27 cellular contexts compared by ENCODE assay signal in the genomic region with DNA sequence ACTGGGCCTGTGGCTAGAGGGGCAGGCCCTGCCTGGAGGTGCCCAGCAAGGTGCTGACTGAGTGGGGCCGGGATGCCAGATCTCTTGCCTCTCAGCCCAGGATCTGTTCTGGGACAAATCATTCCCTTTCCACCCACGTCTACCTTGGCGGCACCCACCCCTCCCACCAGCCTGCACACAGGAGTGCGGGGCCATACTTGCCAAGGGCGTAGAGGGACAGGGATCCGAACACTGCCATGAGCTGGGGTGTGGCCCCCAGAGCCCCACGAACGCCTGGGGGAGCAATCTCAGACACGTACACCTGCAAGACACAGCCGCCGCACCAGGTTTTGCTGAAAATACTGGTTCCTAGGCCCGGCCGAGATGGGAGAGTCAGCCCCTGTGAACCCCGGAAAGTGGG. TPM values are rescaled to one million over a fixed set of nuclear protein-coding genes. Genes with fewer than 3 reads are reported as not detected.
DNase-seq lines count a peak whose midpoint lies in the region; ATAC-seq, FAIRE-seq and TF ChIP-seq lines count a peak whose summit lies in the region.
"Had no signal": no experiment of that assay in that cellular context is flagged by ENCODE, and none has a peak within 500 bp of the region (broad histone marks: within the 10 kb centered on the region; RNA-seq: fewer than 3 reads in every experiment).

No MANE protein-coding gene starts in this region.

- no peaks in the 10 kb centered on the region for H3K9me3 Mint-ChIP-seq in stimulated activated naive B cell treated with anti-CD40 and anti-IgM and Interleukin-4, amounts not matched to agents 10 μg/mL and 1 μg/mL and 100 μg/mL, for 72 hours
- H3K9me3 Mint-ChIP-seq: IgD-negative memory B cell had no signal

- no peak for TF ChIP-seq CTCF in kidney (IDR thresholded peaks at IDR 0.05; ENCODE audit: borderline replicate concordance, extremely low read depth, insufficient read depth)

- H3K36me3 ChIP-seq in BLaER1 (peaks cover 56% of the 10 kb centered on the region), NT2/D1 (ENCODE audit: insufficient read depth, insufficient read length, low read length) (peaks cover 64% of the 10 kb centered on the region), kidney (ENCODE audit: control insufficient read depth in 1 of 2, insufficient read depth in 2 of 2, low read length in 2 of 2) (no peaks in the 10 kb centered on the region)

- no peaks in the 10 kb centered on the region for H3K27me3 Mint-ChIP-seq in stimulated activated naive B cell treated with anti-CD40 and anti-IgM and Interleukin-4, amounts not matched to agents 10 μg/mL and 1 μg/mL and 100 μg/mL, for 72 hours
- H3K27me3 Mint-ChIP-seq: IgD-negative memory B cell had no signal

- H3K27ac ChIP-seq in BLaER1 (0 out of 2 replicates have a peak overlapping the region, but pooled peaks have one; percentile 14), kidney (ENCODE audit: low read depth in 2 of 2, low read length in 2 of 2) (no peak overlapping the region)
- H3K27ac ChIP-seq: GM23248, SK-N-MC had no signal

- peak overlapping the region; percentile 20 to 34 for H3K4me3 Mint-ChIP-seq in stimulated activated naive B cell treated with anti-CD40 and anti-IgM and Interleukin-4, amounts not matched to agents 10 μg/mL and 1 μg/mL and 100 μg/mL, for 72 hours

- peaks cover 37% of the 10 kb centered on the region for H4K20me1 ChIP-seq in BLaER1

- intact Hi-C loops in kidney (cut with DNase I), result no loop called here

- peaks cover 17 to 47% of the 10 kb centered on the region in 2 donors for H3K4me1 Mint-ChIP-seq in stimulated activated naive B cell treated with anti-CD40 and anti-IgM and Interleukin-4, amounts not matched to agents 10 μg/mL and 1 μg/mL and 100 μg/mL, for 72 hours

- H3K4me3 ChIP-seq in BLaER1 (no peak overlapping the region), NT2/D1 (ENCODE audit: insufficient read length, low read depth) (no peak overlapping the region), kidney (ENCODE audit: low read length in 2 of 2) (no peak overlapping the region)
- H3K4me3 ChIP-seq: GM23248, SK-N-MC had no signal

- FAIRE-seq in kidney (lab: Jason Lieb, UNC), result no peak
- FAIRE-seq: GM19239, HTR-8/SVneo, RCC 7860 had no signal

- H3K27ac Mint-ChIP-seq in stimulated activated naive B cell treated with anti-CD40 and anti-IgM and Interleukin-4, amounts not matched to agents 10 μg/mL and 1 μg/mL and 100 μg/mL, for 72 hours, result peak overlapping the region; percentile 43

- H3K4me1 ChIP-seq in BLaER1 (peaks cover 49% of the 10 kb centered on the region), NT2/D1 (ENCODE audit: insufficient read depth, insufficient read length) (peaks cover 13% of the 10 kb centered on the region), kidney (ENCODE audit: control insufficient read depth in 1 of 2, insufficient read depth in 1 of 2, low read depth in 1 of 2, low read length in 2 of 2) (peaks cover 0 to 5% of the 10 kb centered on the region in 2 donors)

- DNase-seq in NT2/D1 (ENCODE audit: low read depth, low spot score), result no peak
- peak; percentile 71 for DNase-seq in kidney
- DNase-seq in stimulated activated naive B cell treated with anti-CD40 and anti-IgM and Interleukin-4, amounts not matched to agents 10 μg/mL and 1 μg/mL and 100 μg/mL, for 72 hours, result no peak
- no peak for DNase-seq in SKM-1 (lab: John Stamatoyannopoulos, UW; ENCODE audit: unreplicated experiment)
- DNase-seq in activated CD8-positive, alpha-beta memory T cell treated with anti-CD3 and anti-CD28 coated beads, Interleukin-2, amount 50 U/mL, for 48 hours, result no peak
- DNase-seq: DMS 273 treated with DMSO at 0.1 percent for 48 hours; GDM1; GM23248; HCEC 1CT; Kasumi-1; MM.1S; NCI-H1092; NCI-H146; NCI-H510A; NCI-H748 treated with DMSO at 0.1 percent for 48 hours; NK-92 treated with Interleukin-12 subunit alpha and Interleukin-12 subunit beta, amount 100 ng/mL, for 24 hours; Right ventricle myocardium superior had no signal

- H3K4me2 ChIP-seq in BLaER1, result no peak overlapping the region

- no peak overlapping the region for H3K9ac ChIP-seq in BLaER1
- H3K9ac ChIP-seq in NT2/D1 (ENCODE audit: insufficient read length, low read depth), result peak overlapping the region; percentile 38
- H3K9ac ChIP-seq in kidney (ENCODE audit: low read length in 2 of 2), result no peak overlapping the region
- H3K9ac ChIP-seq: GM23248 had no signal

- peaks cover 11 to 31% of the 10 kb centered on the region in 2 donors for H3K36me3 Mint-ChIP-seq in stimulated activated naive B cell treated with anti-CD40 and anti-IgM and Interleukin-4, amounts not matched to agents 10 μg/mL and 1 μg/mL and 100 μg/mL, for 72 hours

- H3K9me3 ChIP-seq in BLaER1, result no peaks in the 10 kb centered on the region
- H3K9me3 ChIP-seq in NT2/D1 (ENCODE audit: insufficient read depth, low read length), result no peaks in the 10 kb centered on the region
- H3K9me3 ChIP-seq in kidney (ENCODE audit: control insufficient read depth in 1 of 2, low read length in 2 of 2), result no peaks in the 10 kb centered on the region

- ATAC-seq in stimulated activated naive B cell treated with anti-CD40 and anti-IgM and Interleukin-4, amounts not matched to agents 10 μg/mL and 1 μg/mL and 100 μg/mL, for 72 hours (replicated peaks), result no peak
- ATAC-seq in GM18868 (IDR thresholded peaks at IDR 0.05; ENCODE audit: unreplicated experiment), result no peak

- H3K27me3 ChIP-seq in BLaER1, result no peaks in the 10 kb centered on the region
- H3K27me3 ChIP-seq in NT2/D1 (ENCODE audit: insufficient read depth, insufficient read length), result peaks cover 12% of the 10 kb centered on the region

RNA-seq across cellular contexts. Expression of gene SLC2A6, which starts 2.9 kb away (rescaled TPM):
- total RNA-seq in kidney, result 5.8 TPM
- 2.5 TPM for polyA plus RNA-seq in kidney (ENCODE audit: insufficient read depth, low read depth, low replicate concordance)

RNA-seq across cellular contexts. Expression of gene CACFD1, which starts 16.3 kb away (rescaled TPM):
- 37.3 TPM for total RNA-seq in kidney
- polyA plus RNA-seq in kidney (ENCODE audit: insufficient read depth, low read depth, low replicate concordance), result 37.8 TPM

RNA-seq across cellular contexts. Expression of gene MYMK, which starts 48.7 kb away (rescaled TPM):
- not detected for total RNA-seq in kidney
- not detected for polyA plus RNA-seq in kidney (ENCODE audit: insufficient read depth, low read depth, low replicate concordance)
- total RNA-seq: A673, Daoy, GM23248, OCI-LY7, Right ventricle myocardium superior had no signal
- polyA plus RNA-seq: GM23248, IgD-negative memory B cell had no signal

RNA-seq across cellular contexts. Expression of gene ADAMTS13, which starts 53.9 kb away (rescaled TPM):
- 3.1 TPM for total RNA-seq in kidney
- polyA plus RNA-seq in kidney (ENCODE audit: insufficient read depth, low read depth, low replicate concordance), result 3.6 TPM

RNA-seq across cellular contexts. Expression of gene REXO4, which starts 58.2 kb away (rescaled TPM):
- 17.5 TPM for total RNA-seq in kidney
- polyA plus RNA-seq in kidney (ENCODE audit: insufficient read depth, low read depth, low replicate concordance), result 18.6 TPM
